Comparison of ENCODE assay signal across 7 cellular contexts in genomic region chr17:65173284-65173793, GRCh38.
DNase-seq lines count a peak whose midpoint lies in the region; ATAC-seq and TF ChIP-seq lines count a peak whose summit lies in the region.

No MANE protein-coding gene starts in this region.

- peaks cover 23% of the 10 kb centered on the region for H3K4me1 Mint-ChIP-seq in stimulated activated memory B cell treated with anti-CD40 and anti-IgM and Interleukin-4, amounts not matched to agents 10 μg/mL and 1 μg/mL and 100 μg/mL, for 72 hours

- no peak overlapping the region for H3K4me3 Mint-ChIP-seq in stimulated activated memory B cell treated with anti-CD40 and anti-IgM and Interleukin-4, amounts not matched to agents 10 μg/mL and 1 μg/mL and 100 μg/mL, for 72 hours

- no peak for TF ChIP-seq CTCF in RWPE2 (IDR thresholded peaks at IDR 0.05; ENCODE audit: poor library complexity, severe bottlenecking)

- peaks cover 8% of the 10 kb centered on the region for H3K4me1 ChIP-seq in RWPE2 (ENCODE audit: insufficient read depth, poor library complexity, severe bottlenecking)

- H3K27me3 Mint-ChIP-seq in stimulated activated memory B cell treated with anti-CD40 and anti-IgM and Interleukin-4, amounts not matched to agents 10 μg/mL and 1 μg/mL and 100 μg/mL, for 72 hours: peaks cover 8% of the 10 kb centered on the region

- H3K36me3 Mint-ChIP-seq in stimulated activated memory B cell treated with anti-CD40 and anti-IgM and Interleukin-4, amounts not matched to agents 10 μg/mL and 1 μg/mL and 100 μg/mL, for 72 hours: peaks cover 4% of the 10 kb centered on the region

- ATAC-seq in RWPE2 (ENCODE audit: low read depth): peak; percentile 75
- ATAC-seq in stimulated activated memory B cell treated with anti-CD40 and anti-IgM and Interleukin-4, amounts not matched to agents 10 μg/mL and 1 μg/mL and 100 μg/mL, for 72 hours: peak; percentile 69
- ATAC-seq in GM19324 (IDR thresholded peaks at IDR 0.05; ENCODE audit: low FRiP score, unreplicated experiment): no peak

- no peaks in the 10 kb centered on the region for H3K9me3 ChIP-seq in RWPE2 (ENCODE audit: severe bottlenecking)

- no peak overlapping the region for H3K27ac ChIP-seq in RWPE2 (ENCODE audit: poor library complexity, severe bottlenecking)

- no peak overlapping the region for H3K4me3 ChIP-seq in RWPE2 (ENCODE audit: severe bottlenecking)

- no peaks in the 10 kb centered on the region for H3K36me3 ChIP-seq in RWPE2 (ENCODE audit: low read depth)

- no peak overlapping the region for H3K27ac Mint-ChIP-seq in stimulated activated memory B cell treated with anti-CD40 and anti-IgM and Interleukin-4, amounts not matched to agents 10 μg/mL and 1 μg/mL and 100 μg/mL, for 72 hours

- H3K27me3 ChIP-seq in RWPE2 (ENCODE audit: insufficient read depth, poor library complexity, severe bottlenecking): no peaks in the 10 kb centered on the region

- peaks cover 10% of the 10 kb centered on the region for H3K9me3 Mint-ChIP-seq in stimulated activated memory B cell treated with anti-CD40 and anti-IgM and Interleukin-4, amounts not matched to agents 10 μg/mL and 1 μg/mL and 100 μg/mL, for 72 hours

- peak; percentile 20 for DNase-seq in HCEC 1CT
- no peak for DNase-seq in RWPE2 (ENCODE audit: low spot score)
- peak; percentile 72 for DNase-seq in activated gamma-delta T cell treated with Interleukin-2 at 50 U/mL for 16 hours
- DNase-seq in kidney glomerular epithelial cell (lab: John Stamatoyannopoulos, UW): peak; percentile 16
- DNase-seq in SW 1271 (lab: John Stamatoyannopoulos, UW): no peak

Comparison
In these comparisons a context has a peak if more than half of its experiments do, and no peak if none do; other contexts are left out.
1. DNase-seq: peak in HCEC 1CT (single experiment), activated gamma-delta T cell treated with Interleukin-2 at 50 U/mL for 16 hours (single experiment) and kidney glomerular epithelial cell (single experiment); none in RWPE2 (single experiment) and SW 1271 (0 of 2).